Comparison of ENCODE assay signal across 16 cellular contexts in the genomic region with DNA sequence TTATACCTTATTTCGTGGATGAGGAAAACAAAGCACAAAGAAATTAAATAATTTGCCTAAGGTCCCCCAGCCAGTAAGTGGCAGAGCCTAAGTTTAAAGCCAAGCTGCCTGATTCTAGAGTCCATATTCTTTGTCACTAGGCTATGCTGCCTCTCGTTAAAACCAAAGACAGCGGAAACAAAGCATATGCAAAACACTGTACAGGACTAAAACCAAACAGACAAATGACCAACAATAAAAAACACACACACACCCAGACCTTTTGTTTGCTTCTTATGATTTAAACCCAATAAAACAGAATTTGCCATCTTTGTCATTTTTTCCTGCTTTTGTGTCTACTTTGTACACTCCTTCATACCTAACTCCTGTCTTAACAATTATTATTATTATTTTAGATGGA. TPM values are rescaled to one million over a fixed set of nuclear protein-coding genes. Genes with fewer than 3 reads are reported as not detected.
A peak's percentile ranks its signal among the peaks of the same experiment; 100 is the strongest.
DNase-seq lines count a peak whose midpoint lies in the region; ATAC-seq, FAIRE-seq and TF ChIP-seq lines count a peak whose summit lies in the region.
"Had no signal": no experiment of that assay in that cellular context is flagged by ENCODE, and none has a peak within 500 bp of the region (broad histone marks: within the 10 kb centered on the region; RNA-seq: fewer than 3 reads in every experiment).

No MANE protein-coding gene starts in this region.

- H3K79me2 ChIP-seq in hepatocyte = no peaks in the 10 kb centered on the region

- TF ChIP-seq CTCF in A549 (IDR thresholded peaks at IDR 0.05) (no peak), hepatocyte (IDR thresholded peaks at IDR 0.05; ENCODE audit: poor library complexity) (no peak), stomach (IDR thresholded peaks at IDR 0.05) (no peak)

- no peak for TF ChIP-seq EP300 in A549 (IDR thresholded peaks at IDR 0.05)
- TF ChIP-seq EP300 in stomach (IDR thresholded peaks at IDR 0.05) = no peak

- TF ChIP-seq RAD21 in A549 (conservative IDR thresholded peaks at IDR 0.05 in 1 of 2, IDR thresholded peaks at IDR 0.05 in 1 of 2) = no peak

- peak overlapping the region; percentile 73 to 79 for H3K27ac ChIP-seq in A549
- peak overlapping the region; percentile 97 for H3K27ac ChIP-seq in hepatocyte
- peak overlapping the region in 4 of 5 donors; percentile 61 to 84 (median 77) for H3K27ac ChIP-seq in stomach
- H3K27ac ChIP-seq: 22Rv1, BLaER1 had no signal

- H3K4me1 Mint-ChIP-seq in T-helper 17 cell = peaks cover 33% of the 10 kb centered on the region

- TF ChIP-seq POLR2A in A549 (IDR thresholded peaks at IDR 0.05; ENCODE audit: low read length) (no peak), stomach (IDR thresholded peaks at IDR 0.05) (no peak)

- POLR2A ChIA-PET in A549 (lab: Yijun Ruan, JAX) = no interaction called here

- 93% methylated on average over 3 of the region's 3 CpGs for WGBS in A549 (ENCODE audit: missing lambda C conversion rate)
- whole genome bisulfite sequencing in hepatocyte (ENCODE audit: low lambda C conversion rate, missing lambda C conversion rate) = 77% methylated on average over 3 of the region's 3 CpGs
- WGBS in stomach, 5 donors = 56 to 72% (median 58%) methylated on average over 3 of the region's 3 CpGs

- no peak overlapping the region for H2AFZ ChIP-seq in hepatocyte

- H3K9me3 ChIP-seq in A549 (no peaks in the 10 kb centered on the region), T-helper 17 cell (ENCODE audit: control insufficient read depth, low read length, poor library complexity, severe bottlenecking) (no peaks in the 10 kb centered on the region), hepatocyte (ENCODE audit: low read depth) (no peaks in the 10 kb centered on the region), stomach (no peaks in the 10 kb centered on the region)
- H3K9me3 ChIP-seq: BLaER1, Caco-2 had no signal

- H3K4me3 Mint-ChIP-seq in T-helper 17 cell = no peak overlapping the region
- H3K4me3 Mint-ChIP-seq: CD8-positive, alpha-beta memory T cell had no signal

- H3K4me2 ChIP-seq in A549 (no peak overlapping the region), hepatocyte (no peak overlapping the region)
- H3K4me2 ChIP-seq: BLaER1 had no signal

- no peak for FAIRE-seq in A549 (lab: Jason Lieb, UNC)
- FAIRE-seq: HepG2, HTR-8/SVneo had no signal

- intact Hi-C loops in stomach (cut with DNase I; ENCODE audit: low total_unique reads) = no loop called here

- no peak overlapping the region for H3K4me3 ChIP-seq in A549
- H3K4me3 ChIP-seq in hepatocyte = no peak overlapping the region
- H3K4me3 ChIP-seq in stomach = no peak overlapping the region
- H3K4me3 ChIP-seq: BLaER1 had no signal

- H3K4me1 ChIP-seq in A549 = peaks cover 53% of the 10 kb centered on the region
- no peaks in the 10 kb centered on the region for H3K4me1 ChIP-seq in hepatocyte (ENCODE audit: insufficient read depth)
- H3K4me1 ChIP-seq in stomach = peaks cover 0 to 33% (median 2%) of the 10 kb centered on the region in 4 donors
- H3K4me1 ChIP-seq: BLaER1 had no signal

- H4K20me1 ChIP-seq in hepatocyte (ENCODE audit: insufficient read depth, poor library complexity, severe bottlenecking) = no peaks in the 10 kb centered on the region
- H4K20me1 ChIP-seq: BLaER1 had no signal

- no peaks in the 10 kb centered on the region for H3K27me3 ChIP-seq in hepatocyte
- peaks cover 0 to 5% (median 0%) of the 10 kb centered on the region in 3 donors for H3K27me3 ChIP-seq in stomach

- H3K36me3 ChIP-seq in hepatocyte (replicated peaks; ENCODE audit: insufficient read depth, low read depth) = no peaks in the 10 kb centered on the region
- H3K36me3 ChIP-seq in stomach = no peaks in the 10 kb centered on the region
- H3K36me3 ChIP-seq: BLaER1 had no signal

- H3K36me3 Mint-ChIP-seq in T-helper 17 cell (ENCODE audit: low read depth) = peaks cover 2% of the 10 kb centered on the region

- CTCF ChIA-PET in A549 (lab: Yijun Ruan, JAX) = interaction anchor here (1.5 kb wide), 1 partner anchor 14 kb away, joined by 4 read pairs; no protein-coding TSS in a partner anchor

- DNase-seq in A549 (ENCODE audit: low read depth in 1 of 2, low spot score in 1 of 2) (no peak), T-helper 17 cell (no peak), hepatocyte (ENCODE audit: low spot score) (no peak), stomach (no peak), SK-N-DZ (ENCODE audit: low spot score) (no peak), NCI-H2029 treated with DMSO at 0.1 percent for 48 hours (lab: John Stamatoyannopoulos, UW) (no peak), DMS53 (lab: John Stamatoyannopoulos, UW) (no peak)
- DNase-seq: AML-193; Caco-2; CD8-positive, alpha-beta memory T cell had no signal

- ATAC-seq in A549 (no peak), T-helper 17 cell (no peak)
- ATAC-seq: HCT116, HepG2 had no signal

- H3K27ac Mint-ChIP-seq in T-helper 17 cell = peak overlapping the region; percentile 6

- no peaks in the 10 kb centered on the region for H3K9me2 ChIP-seq in hepatocyte (replicated peaks; ENCODE audit: insufficient read depth)

- no peaks in the 10 kb centered on the region for H3K27me3 Mint-ChIP-seq in T-helper 17 cell

TF ChIP-seq in A549, 52 proteins besides CTCF, POLR2A, EP300 and RAD21:
- no peak for TF ChIP-seq FOXS1 (CRISPR knock-in tag; IDR thresholded peaks at IDR 0.05)
- no peak for TF ChIP-seq GATA3 (IDR thresholded peaks at IDR 0.05; ENCODE audit: borderline replicate concordance)
- no peak for TF ChIP-seq FOSL2 (IDR thresholded peaks at IDR 0.05)
- no peak for TF ChIP-seq FOSL2 (CRISPR knock-in tag; IDR thresholded peaks at IDR 0.05)
- TF ChIP-seq MYC (IDR thresholded peaks at IDR 0.05; ENCODE audit: borderline replicate concordance, low read length) = no peak
TF ChIP-seq in A549: peak in this region for 0.

RNA-seq across cellular contexts. Expression of a gene that starts 10.1 kb away (rescaled TPM):
- 1.2 and 1.3 TPM in 2 replicates for polyA plus RNA-seq in A549 (2011; rRNA removed)
- polyA plus RNA-seq in A549 (2012; cell fraction: cytosol; rRNA removed) = 0.07 and 0.12 TPM in 2 replicates
- 0.08 and 0.22 TPM in 2 replicates for polyA plus RNA-seq in A549 (2012; cell fraction: nucleus; rRNA removed)
- polyA plus RNA-seq in A549 (2017; fragmentation: RNase III; extraction: RNeasy Plus Mini Kit Qiagen cat#74134 plus additional on column Dnase treatment) = 0.09 to 0.17 TPM (median 0.11 TPM) in 3 replicates
- polyA minus RNA-seq in A549 (2011; rRNA and poly(A)+ RNA removed) = 1.2 and 2.8 TPM in 2 replicates
- 10 to 100 TPM; 20.9 to 32.6 TPM for total RNA-seq in T-helper 17 cell
- 12.8 and 22.5 TPM in 2 replicates for total RNA-seq in hepatocyte
- polyA plus RNA-seq in hepatocyte = 2.9 and 5.2 TPM in 2 replicates
- total RNA-seq in stomach = 100 to 1,000 TPM in 3 of 5 donors, 10 to 100 TPM in 1, under 1 TPM in 1; 0.58 to 402 (median 138) TPM
- 100 to 1,000 TPM in 1 of 3 donors, 10 to 100 TPM in 2; 31.2 to 172 (median 60.2) TPM for polyA plus RNA-seq in stomach
- not detected in 2 replicates for polyA plus RNA-seq in SK-N-DZ (2014; cell fraction: cytosol; rRNA removed)
- not detected in 2 replicates for polyA plus RNA-seq in SK-N-DZ (2014; cell fraction: nucleus; rRNA removed)
- total RNA-seq: Caco-2, HepG2 had no signal

RNA-seq across cellular contexts. Expression of a gene that starts 52.6 kb away (rescaled TPM):
- polyA plus RNA-seq in A549 (2011; rRNA removed) (not detected in 2 replicates), A549 (2017; fragmentation: RNase III; extraction: RNeasy Plus Mini Kit Qiagen cat#74134 plus additional on column Dnase treatment) (not detected in 3 replicates), hepatocyte (not detected in 2 replicates), stomach (not detected)
- not detected in 2 replicates for polyA plus RNA-seq in A549 (2012; cell fraction: cytosol; rRNA removed)
- 0.07 TPM in 1 of 2 replicates, not detected in the other for polyA plus RNA-seq in A549 (2012; cell fraction: nucleus; rRNA removed)
- polyA minus RNA-seq in A549 (2011; rRNA and poly(A)+ RNA removed) = not detected in 2 replicates
- total RNA-seq in T-helper 17 cell (not detected), hepatocyte (not detected in 2 replicates), stomach (not detected)
- 0.21 TPM in 1 of 2 replicates, not detected in the other for polyA plus RNA-seq in SK-N-DZ (2014; cell fraction: cytosol; rRNA removed)
- 0.59 TPM in 1 of 2 replicates, not detected in the other for polyA plus RNA-seq in SK-N-DZ (2014; cell fraction: nucleus; rRNA removed)
- total RNA-seq: Caco-2; CD8-positive, alpha-beta memory T cell; H4; HepG2 had no signal
- polyA plus RNA-seq: CD8-positive, alpha-beta memory T cell; HepG2 had no signal

RNA-seq across cellular contexts. Expression of a gene that starts 56.6 kb away (rescaled TPM):
- polyA plus RNA-seq in A549 (2011; rRNA removed) (132 and 163 TPM in 2 replicates), A549 (2017; fragmentation: RNase III; extraction: RNeasy Plus Mini Kit Qiagen cat#74134 plus additional on column Dnase treatment) (92.2 to 118 TPM (median 109 TPM) in 3 replicates), hepatocyte (47.5 and 61.2 TPM in 2 replicates), stomach (10 to 100 TPM; 25.4 to 41.0 (median 38.5) TPM)
- polyA plus RNA-seq in A549 (2012; cell fraction: cytosol; rRNA removed) = 68.2 and 69.1 TPM in 2 replicates
- 18.5 and 30.8 TPM in 2 replicates for polyA plus RNA-seq in A549 (2012; cell fraction: nucleus; rRNA removed)
- polyA minus RNA-seq in A549 (2011; rRNA and poly(A)+ RNA removed) = 20.5 and 22.8 TPM in 2 replicates
- total RNA-seq in T-helper 17 cell (10 to 100 TPM; 14.3 to 17.5 TPM), hepatocyte (76.1 and 84.4 TPM in 2 replicates), stomach (10 to 100 TPM in 4 of 5 donors, not detected in 1; 10.4 to 65.7 (median 11.8) TPM)
- polyA plus RNA-seq in SK-N-DZ (2014; cell fraction: cytosol; rRNA removed) = 92.9 and 93.7 TPM in 2 replicates
- polyA plus RNA-seq in SK-N-DZ (2014; cell fraction: nucleus; rRNA removed) = 34.9 and 50.8 TPM in 2 replicates

RNA-seq across cellular contexts. Expression of a gene that starts 56.9 kb away (rescaled TPM):
- polyA plus RNA-seq in A549 (2011; rRNA removed) = 12.8 and 14.3 TPM in 2 replicates
- polyA plus RNA-seq in A549 (2012; cell fraction: cytosol; rRNA removed) = 3.2 and 3.3 TPM in 2 replicates
- 1.1 and 2.5 TPM in 2 replicates for polyA plus RNA-seq in A549 (2012; cell fraction: nucleus; rRNA removed)
- 6.0 to 7.2 TPM (median 6.7 TPM) in 3 replicates for polyA plus RNA-seq in A549 (2017; fragmentation: RNase III; extraction: RNeasy Plus Mini Kit Qiagen cat#74134 plus additional on column Dnase treatment)
- 5.0 and 5.7 TPM in 2 replicates for polyA minus RNA-seq in A549 (2011; rRNA and poly(A)+ RNA removed)
- total RNA-seq in T-helper 17 cell = 1 to 10 TPM; 8.2 to 8.3 TPM
- total RNA-seq in hepatocyte = 15.7 and 18.0 TPM in 2 replicates
- 8.8 and 13.5 TPM in 2 replicates for polyA plus RNA-seq in hepatocyte
- total RNA-seq in stomach = 10 to 100 TPM in 3 of 5 donors, 1 to 10 TPM in 1, not detected in 1; 9.0 to 69.2 (median 26.0) TPM
- 10 to 100 TPM; 10.1 to 22.0 (median 19.1) TPM for polyA plus RNA-seq in stomach
- 5.2 and 7.6 TPM in 2 replicates for polyA plus RNA-seq in SK-N-DZ (2014; cell fraction: cytosol; rRNA removed)
- polyA plus RNA-seq in SK-N-DZ (2014; cell fraction: nucleus; rRNA removed) = 9.4 and 9.5 TPM in 2 replicates
